Comparison of ENCODE assay signal across 19 cellular contexts in the genomic region with DNA sequence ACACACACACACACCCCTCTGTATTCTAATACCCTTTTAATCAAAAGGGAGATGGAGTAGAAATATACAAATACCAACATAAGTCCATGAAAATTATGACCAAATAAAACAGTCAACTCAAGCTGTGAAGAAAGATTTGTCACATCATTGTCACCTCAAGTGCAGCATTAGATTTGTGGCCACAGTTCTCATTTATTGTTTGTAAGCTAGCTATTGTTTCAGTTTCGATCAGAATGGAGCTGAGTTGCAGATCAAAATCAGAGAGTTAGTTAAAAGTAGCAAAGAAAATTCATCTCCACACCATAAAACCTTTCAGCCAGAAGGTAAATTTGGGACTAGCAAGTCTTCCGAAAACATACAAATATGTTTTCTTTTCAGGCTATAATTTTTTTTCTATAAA.
"Had no signal": no experiment of that assay in that cellular context is flagged by ENCODE, and none has a peak within 500 bp of the region (broad histone marks: within the 10 kb centered on the region; RNA-seq: fewer than 3 reads in every experiment).

No MANE protein-coding gene starts in this region.

- H3K4me3 ChIP-seq: cardiac muscle cell, MG63, SK-N-MC had no signal

- DNase-seq: activated CD4-positive, alpha-beta memory T cell treated with anti-CD3 and anti-CD28 coated beads, Interleukin-2, amount 10 ng/mL, durations not matched to agents 7 days and 5 days; activated CD4-positive, alpha-beta T cell treated with anti-CD3 and anti-CD28 coated beads, Interleukin-2, amount 10 ng/mL, durations not matched to agents 7 days and 5 days; activated CD4-positive, CD25-positive, alpha-beta regulatory T cell; activated gamma-delta T cell; activated naive CD4-positive, alpha-beta T cell treated with anti-CD3 and anti-CD28 coated beads for 36 hours; activated T-cell treated with anti-CD3 and anti-CD28 coated beads for 4 hours; activated T-cell treated with anti-CD3 and anti-CD28 coated beads, Interleukin-2, amount 50 U/mL, for 48 hours; amygdala; MG63; NCI-H1105; NCI-H1436; NCI-H187; NCI-H2081; NCI-H524; T-cell had no signal

- H3K27ac ChIP-seq: cardiac muscle cell, SK-N-MC, VCaP had no signal

- ATAC-seq: activated T-helper 17 cell treated with anti-CD3 and anti-CD28 coated beads, Interleukin-2, amount 50 U/mL, for 72 hours; T-cell had no signal

- H3K27me3 ChIP-seq: cardiac muscle cell, MG63 had no signal

- H3K36me3 ChIP-seq: cardiac muscle cell, MG63 had no signal

- H3K9me3 ChIP-seq: MG63 had no signal
